ENCODE assay signal across 8 cellular contexts in the genomic region with DNA sequence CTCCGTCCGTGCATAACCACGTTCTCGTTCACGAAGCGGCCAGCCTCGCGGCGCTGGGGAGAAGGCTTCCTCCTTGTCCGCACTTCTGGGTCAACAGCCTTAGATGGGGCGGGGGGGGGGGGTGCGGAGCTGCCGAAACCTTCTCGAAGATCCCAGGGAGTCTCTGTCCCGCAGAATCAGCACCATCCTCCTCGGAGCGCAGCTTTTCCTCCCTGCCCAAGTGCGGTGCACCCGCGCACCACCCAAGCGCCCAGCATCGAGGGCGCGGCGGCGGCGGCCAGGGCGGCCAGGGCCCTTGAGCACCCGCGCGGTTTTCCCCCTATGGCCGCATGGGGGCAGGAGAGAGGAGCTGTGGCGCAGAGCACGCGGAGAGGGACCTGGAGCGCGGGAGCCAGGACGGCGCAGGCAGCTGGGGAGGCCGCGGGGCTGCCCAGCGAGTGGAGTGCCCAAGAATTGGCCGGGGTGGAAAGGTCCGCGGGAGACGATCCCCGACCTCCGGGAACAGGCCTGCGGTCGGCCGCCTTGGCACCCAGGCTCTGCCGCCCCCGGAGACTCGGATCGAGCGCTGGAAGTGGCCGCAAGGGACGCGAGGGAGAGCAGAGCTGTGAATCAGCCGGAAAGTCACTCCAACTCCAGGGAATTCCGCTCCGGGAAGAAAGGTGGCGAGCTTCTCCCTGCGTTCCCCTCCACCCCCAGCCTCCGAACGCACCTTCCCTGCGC. TPM values are rescaled to one million over a fixed set of nuclear protein-coding genes. Genes with fewer than 3 reads are reported as not detected.
DNase-seq lines count a peak whose midpoint lies in the region; ATAC-seq and TF ChIP-seq lines count a peak whose summit lies in the region.

No MANE protein-coding gene starts in this region.

- H3K27me3 Mint-ChIP-seq in activated naive CD8-positive, alpha-beta T cell treated with anti-CD3 and anti-CD28 coated beads, Interleukin-2, amount 50 U/mL, for 24 hours: peaks cover 80% of the 10 kb centered on the region

- H3K36me3 ChIP-seq in upper lobe of right lung: no peaks in the 10 kb centered on the region

- H3K4me3 ChIP-seq in upper lobe of right lung: peak overlapping the region; percentile 36

- no peaks in the 10 kb centered on the region for H3K36me3 Mint-ChIP-seq in activated naive CD8-positive, alpha-beta T cell treated with anti-CD3 and anti-CD28 coated beads, Interleukin-2, amount 50 U/mL, for 24 hours (ENCODE audit: low read depth)

- peak; percentile 31 for DNase-seq in AG09319 (ENCODE audit: extremely low read depth, low read depth)
- peak; percentile 77 for DNase-seq in HuH-7.5 (ENCODE audit: low spot score)
- DNase-seq in SK-N-DZ (ENCODE audit: low spot score): peak; percentile 68
- peak; percentile 74 for DNase-seq in activated naive CD8-positive, alpha-beta T cell treated with anti-CD3 and anti-CD28 coated beads, Interleukin-2, amount 50 U/mL, for 24 hours
- peak; percentile 76 for DNase-seq in left cardiac atrium
- peak in 9 of 10 donors; percentile 39 to 94 (median 72) for DNase-seq in posterior cingulate gyrus
- DNase-seq in upper lobe of right lung: peak; percentile 89

- peaks cover 10% of the 10 kb centered on the region for H3K4me1 Mint-ChIP-seq in activated naive CD8-positive, alpha-beta T cell treated with anti-CD3 and anti-CD28 coated beads, Interleukin-2, amount 50 U/mL, for 24 hours

- TF ChIP-seq CTCF in AG09319 (IDR thresholded peaks at IDR 0.05; ENCODE audit: low read depth, low read length) (peak; percentile 54), upper lobe of right lung (IDR thresholded peaks at IDR 0.05) (peak; percentile 88)

- peak overlapping the region; percentile 17 for H3K4me3 Mint-ChIP-seq in activated naive CD8-positive, alpha-beta T cell treated with anti-CD3 and anti-CD28 coated beads, Interleukin-2, amount 50 U/mL, for 24 hours

- no peak overlapping the region for H3K27ac Mint-ChIP-seq in activated naive CD8-positive, alpha-beta T cell treated with anti-CD3 and anti-CD28 coated beads, Interleukin-2, amount 50 U/mL, for 24 hours

- H3K27ac ChIP-seq in upper lobe of right lung: no peak overlapping the region

- H3K27me3 ChIP-seq in upper lobe of right lung: peaks cover 92% of the 10 kb centered on the region

- H3K9me3 ChIP-seq in upper lobe of right lung: no peaks in the 10 kb centered on the region

- H3K4me1 ChIP-seq in upper lobe of right lung: peaks cover 5% of the 10 kb centered on the region

- intact Hi-C loops in left cardiac atrium (cut with DNase I): loop anchor here (5.0 to 10.0 kb wide), 3 partner anchors 59 to 236 kb away; a partner anchor contains a TSS
- intact Hi-C loops in posterior cingulate gyrus (cut with DNase I): loop anchor here (5.0 kb wide), 2 partner anchors 236 to 259 kb away; a partner anchor contains a TSS
- intact Hi-C loops in upper lobe of right lung (cut with DNase I): loop anchor here (10.0 kb wide), 1 partner anchor 239 kb away; no protein-coding TSS in a partner anchor

- peak; percentile 59 for ATAC-seq in GM19324 (IDR thresholded peaks at IDR 0.05; ENCODE audit: low FRiP score, unreplicated experiment)
- ATAC-seq in activated naive CD8-positive, alpha-beta T cell treated with anti-CD3 and anti-CD28 coated beads, Interleukin-2, amount 50 U/mL, for 24 hours: peak; percentile 86
- peak; percentile 99 to 100 for ATAC-seq in left cardiac atrium
- peak; percentile 100 for ATAC-seq in upper lobe of right lung

- H3K9me3 Mint-ChIP-seq in activated naive CD8-positive, alpha-beta T cell treated with anti-CD3 and anti-CD28 coated beads, Interleukin-2, amount 50 U/mL, for 24 hours: no peaks in the 10 kb centered on the region

RNA-seq across cellular contexts. Expression of a gene that starts 43.1 kb away (rescaled TPM):
- polyA plus RNA-seq in SK-N-DZ (2014; cell fraction: cytosol; rRNA removed): not detected in 2 replicates
- polyA plus RNA-seq in SK-N-DZ (2014; cell fraction: nucleus; rRNA removed): not detected in 2 replicates
- total RNA-seq in left cardiac atrium: not detected
- total RNA-seq in upper lobe of right lung: not detected

Comparison
In these comparisons a context has a peak if more than half of its experiments do, and no peak if none do; other contexts are left out.
1. DNase-seq: peak in every context shown above with its lines; median percentile 89 in upper lobe of right lung; 77 in HuH-7.5; 76 in left cardiac atrium; 74 in activated naive CD8-positive, alpha-beta T cell treated with anti-CD3 and anti-CD28 coated beads, Interleukin-2, amount 50 U/mL, for 24 hours; 72 in posterior cingulate gyrus; 68 in SK-N-DZ; 31 in AG09319.